ENCODE assay signal across 9 cellular contexts in the genomic region with DNA sequence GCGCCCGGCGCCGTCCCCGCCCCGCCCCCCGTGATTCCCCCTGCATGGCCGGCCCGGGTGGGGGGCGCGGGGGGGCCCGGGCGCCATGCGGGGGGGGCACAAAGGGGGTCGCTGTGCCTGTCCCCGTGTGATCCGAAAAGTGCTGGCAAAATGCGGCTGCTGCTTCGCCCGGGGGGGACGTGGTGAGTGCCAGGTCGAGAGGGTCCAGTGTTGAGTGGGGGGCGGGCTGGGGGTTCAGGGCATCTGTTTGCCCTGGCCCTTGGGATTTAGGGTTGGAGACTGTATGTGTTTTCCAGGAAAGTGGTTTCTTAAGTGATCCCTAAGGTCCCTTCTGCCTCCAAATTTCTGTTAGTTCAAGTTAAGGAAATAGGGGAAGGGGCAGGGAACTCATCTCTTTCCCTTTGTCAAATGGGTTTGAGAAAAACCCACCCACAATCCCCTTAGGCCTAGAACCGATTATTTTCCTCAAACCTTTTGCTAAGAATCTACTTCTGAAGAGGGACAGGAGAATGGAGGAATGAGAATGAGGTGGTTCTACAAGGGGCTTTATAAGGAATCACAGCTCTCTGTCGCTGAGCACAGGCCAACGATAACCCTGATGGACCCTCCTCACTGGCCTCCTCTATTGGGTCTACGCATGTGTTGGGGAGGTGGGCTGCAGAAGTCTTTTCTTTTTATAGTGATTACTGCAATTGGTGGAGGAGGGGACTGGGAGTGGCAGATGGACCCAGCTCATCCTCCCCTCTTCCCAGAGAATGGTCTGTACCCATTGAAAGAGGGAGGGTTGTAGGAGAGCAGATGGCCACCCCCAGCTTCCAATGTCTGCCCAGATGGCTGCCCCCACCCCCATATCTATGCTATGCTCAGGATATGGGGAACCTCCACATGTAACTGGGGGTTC. TPM values are rescaled to one million over a fixed set of nuclear protein-coding genes. Genes with fewer than 3 reads are reported as not detected.
DNase-seq lines count a peak whose midpoint lies in the region; ATAC-seq and TF ChIP-seq lines count a peak whose summit lies in the region.
"Had no signal": no experiment of that assay in that cellular context is flagged by ENCODE, and none has a peak within 500 bp of the region (broad histone marks: within the 10 kb centered on the region; RNA-seq: fewer than 3 reads in every experiment).

No MANE protein-coding gene starts in this region.

- peaks cover 3% of the 10 kb centered on the region for H3K4me1 Mint-ChIP-seq in activated CD4-positive, alpha-beta T cell treated with anti-CD3 and anti-CD28 coated beads for 36 hours

- CTCF ChIA-PET in activated CD4-positive, alpha-beta T cell treated with anti-CD3 and anti-CD28 coated beads for 36 hours (lab: Charles Lee), result interaction anchor here (0.7 to 1.2 kb wide), 3 partner anchors 8 to 66 kb away, joined by 3 to 4 read pairs (median 4); no protein-coding TSS in a partner anchor

- WGBS in suprapubic skin, result 43% methylated on average over 7 of the region's 27 CpGs

- peak overlapping the region; percentile 32 for H3K4me3 Mint-ChIP-seq in activated CD4-positive, alpha-beta T cell treated with anti-CD3 and anti-CD28 coated beads for 36 hours

- TF ChIP-seq POLR2A in suprapubic skin (IDR thresholded peaks at IDR 0.05), result no peak

- H3K27ac ChIP-seq in WERI-Rb-1 (peak overlapping the region; percentile 98), suprapubic skin (peak overlapping the region; percentile 64)

- H3K27ac Mint-ChIP-seq in activated CD4-positive, alpha-beta T cell treated with anti-CD3 and anti-CD28 coated beads for 36 hours, result no peak overlapping the region

- no peak for ATAC-seq in activated CD4-positive, alpha-beta T cell treated with anti-CD3 and anti-CD28 coated beads for 36 hours
- ATAC-seq in HG02852 (IDR thresholded peaks at IDR 0.05; ENCODE audit: unreplicated experiment), result no peak

- peaks cover 16% of the 10 kb centered on the region for H3K27me3 Mint-ChIP-seq in activated CD4-positive, alpha-beta T cell treated with anti-CD3 and anti-CD28 coated beads for 36 hours

- H3K36me3 Mint-ChIP-seq in activated CD4-positive, alpha-beta T cell treated with anti-CD3 and anti-CD28 coated beads for 36 hours (ENCODE audit: low read depth), result no peaks in the 10 kb centered on the region

- peaks cover 49% of the 10 kb centered on the region for H3K36me3 ChIP-seq in WERI-Rb-1
- H3K36me3 ChIP-seq in suprapubic skin, result peaks cover 3% of the 10 kb centered on the region

- H3K4me1 ChIP-seq in suprapubic skin, result peaks cover 30% of the 10 kb centered on the region

- TF ChIP-seq CTCF in WERI-Rb-1 (IDR thresholded peaks at IDR 0.05; ENCODE audit: low read depth, low read length) (no peak), suprapubic skin (IDR thresholded peaks at IDR 0.05) (no peak)

- TF ChIP-seq EP300 in suprapubic skin (IDR thresholded peaks at IDR 0.05), result no peak

- H3K27me3 ChIP-seq in WERI-Rb-1 (ENCODE audit: insufficient read depth, low read depth, severe bottlenecking) (no peaks in the 10 kb centered on the region), suprapubic skin (peaks cover 21% of the 10 kb centered on the region)
- H3K27me3 ChIP-seq: adrenal gland had no signal

- intact Hi-C loops in activated CD4-positive, alpha-beta T cell treated with anti-CD3 and anti-CD28 coated beads for 36 hours (cut with DNase I, micrococcal nuclease), result loop anchor here in 1 of 2 experiments (1.0 kb wide), 2 partner anchors 9 to 21 kb away; partner anchors contain the start of gene PIP4K2C

- no peaks in the 10 kb centered on the region for H3K9me3 ChIP-seq in WERI-Rb-1 (ENCODE audit: severe bottlenecking)
- no peaks in the 10 kb centered on the region for H3K9me3 ChIP-seq in suprapubic skin
- H3K9me3 ChIP-seq: adrenal gland had no signal

- POLR2A ChIA-PET in activated CD4-positive, alpha-beta T cell treated with anti-CD3 and anti-CD28 coated beads for 36 hours (lab: Charles Lee), result interaction anchor here (0.5 to 1.1 kb wide), 3 partner anchors 18 to 109 kb away, joined by 3 to 8 read pairs (median 3); no protein-coding TSS in a partner anchor

- H3K4me3 ChIP-seq in WERI-Rb-1 (ENCODE audit: low read depth, low read length) (peak overlapping the region; percentile 70), iPS-11a (ENCODE audit: low read depth, low read length) (peak overlapping the region; percentile 54), suprapubic skin (peak overlapping the region; percentile 77)

- DNase-seq in activated CD4-positive, alpha-beta T cell treated with anti-CD3 and anti-CD28 coated beads for 36 hours, result no peak
- no peak for DNase-seq in activated CD4-positive, alpha-beta T cell treated with anti-CD3 and anti-CD28 coated beads, Interleukin-2, amount 50 U/mL, for 4 hours
- peak; percentile 86 for DNase-seq in WERI-Rb-1
- no peak for DNase-seq in suprapubic skin (ENCODE audit: low spot score in 2 of 2)
- no peak for DNase-seq in T1000 (lab: John Stamatoyannopoulos, UW)
- no peak for DNase-seq in activated CD4-positive, alpha-beta T cell treated with anti-CD3 and anti-CD28 coated beads, Interleukin-2, amount 50 U/mL, for 48 hours

- H3K9me3 Mint-ChIP-seq in activated CD4-positive, alpha-beta T cell treated with anti-CD3 and anti-CD28 coated beads for 36 hours (ENCODE audit: low read depth), result no peaks in the 10 kb centered on the region

RNA-seq across cellular contexts. Expression of gene ARHGEF25, which starts 0.8 kb away (rescaled TPM):
- 1 to 10 TPM; 2.2 to 2.6 TPM for total RNA-seq in activated CD4-positive, alpha-beta T cell treated with anti-CD3 and anti-CD28 coated beads for 36 hours
- 10 to 100 TPM in 1 of 4 donors, 1 to 10 TPM in 3; 4.0 to 13.3 (median 7.9) TPM for total RNA-seq in suprapubic skin

RNA-seq across cellular contexts. Expression of gene DTX3, which starts 7.4 kb away (rescaled TPM):
- 10 to 100 TPM; 16.7 to 17.0 TPM for total RNA-seq in activated CD4-positive, alpha-beta T cell treated with anti-CD3 and anti-CD28 coated beads for 36 hours
- total RNA-seq in suprapubic skin, result 10 to 100 TPM; 10.4 to 19.0 (median 12.1) TPM

RNA-seq across cellular contexts. Expression of gene B4GALNT1, which starts 20.9 kb away (rescaled TPM):
- total RNA-seq in activated CD4-positive, alpha-beta T cell treated with anti-CD3 and anti-CD28 coated beads for 36 hours, result 1 to 10 TPM; 1.4 to 1.5 TPM
- total RNA-seq in suprapubic skin, result under 1 TPM in 3 of 4 donors, not detected in 1; 0.38 to 0.48 (median 0.42) TPM

RNA-seq across cellular contexts. Expression of gene PIP4K2C, which starts 21.1 kb away (rescaled TPM):
- 10 to 100 TPM; 12.1 to 14.9 TPM for total RNA-seq in activated CD4-positive, alpha-beta T cell treated with anti-CD3 and anti-CD28 coated beads for 36 hours
- total RNA-seq in suprapubic skin, result 10 to 100 TPM; 36.9 to 68.9 (median 51.5) TPM
